8 cellular contexts compared by ENCODE assay signal in genomic region chr3:177345049-177345972, GRCh38.
DNase-seq lines count a peak whose midpoint lies in the region; ATAC-seq and TF ChIP-seq lines count a peak whose summit lies in the region.

No MANE protein-coding gene starts in this region.

- peak overlapping the region; percentile 22 for H3K4me3 Mint-ChIP-seq in activated CD8-positive, alpha-beta T cell treated with anti-CD3 and anti-CD28 coated beads, Interleukin-2, amount 10 ng/mL, durations not matched to agents 7 days and 5 days
- peak overlapping the region; percentile 21 for H3K4me3 Mint-ChIP-seq in endodermal cell
- no peak overlapping the region for H3K4me3 Mint-ChIP-seq in mesothelial cell of epicardium

- ATAC-seq in HG03135 (IDR thresholded peaks at IDR 0.05; ENCODE audit: unreplicated experiment): peak; percentile 80
- ATAC-seq in activated CD8-positive, alpha-beta T cell treated with anti-CD3 and anti-CD28 coated beads, Interleukin-2, amount 10 ng/mL, durations not matched to agents 7 days and 5 days: peak; percentile 95

- H3K27me3 Mint-ChIP-seq in activated CD8-positive, alpha-beta T cell treated with anti-CD3 and anti-CD28 coated beads, Interleukin-2, amount 10 ng/mL, durations not matched to agents 7 days and 5 days (ENCODE audit: low read depth): no peaks in the 10 kb centered on the region
- peaks cover 18% of the 10 kb centered on the region for H3K27me3 Mint-ChIP-seq in endodermal cell (ENCODE audit: insufficient read depth)
- no peaks in the 10 kb centered on the region for H3K27me3 Mint-ChIP-seq in mesothelial cell of epicardium (ENCODE audit: low read depth)

- POLR2A ChIA-PET in activated CD8-positive, alpha-beta T cell treated with anti-CD3 and anti-CD28 coated beads, Interleukin-2, amount 10 ng/mL, durations not matched to agents 7 days and 5 days (lab: Charles Lee): interaction anchor here (1.2 to 1.8 kb wide), 4 partner anchors 13 to 149 kb away, joined by 4 to 7 read pairs (median 6); partner anchors contain the start of gene TBL1XR1

- WGBS in endodermal cell (ENCODE audit: insufficient coverage in 1 of 2, insufficient read length in 1 of 2), 2 experiments: 18 to 26% methylated on average over 5 to 12 of the region's 12 CpGs

- no peaks in the 10 kb centered on the region for H3K9me3 Mint-ChIP-seq in activated CD8-positive, alpha-beta T cell treated with anti-CD3 and anti-CD28 coated beads, Interleukin-2, amount 10 ng/mL, durations not matched to agents 7 days and 5 days (ENCODE audit: insufficient read depth)
- H3K9me3 Mint-ChIP-seq in endodermal cell: no peaks in the 10 kb centered on the region
- no peaks in the 10 kb centered on the region for H3K9me3 Mint-ChIP-seq in mesothelial cell of epicardium

- no peaks in the 10 kb centered on the region for H3K9me3 ChIP-seq in endodermal cell (ENCODE audit: control insufficient read depth, low read length)

- H3K27ac ChIP-seq in endodermal cell (ENCODE audit: low read depth, low read length): peak overlapping the region; percentile 1

- CTCF ChIA-PET in activated CD8-positive, alpha-beta T cell treated with anti-CD3 and anti-CD28 coated beads, Interleukin-2, amount 10 ng/mL, durations not matched to agents 7 days and 5 days (lab: Charles Lee): interaction anchor here (0.8 to 2.0 kb wide), 7 partner anchors 8 to 294 kb away, joined by 3 to 17 read pairs (median 3); no protein-coding TSS in a partner anchor

- no peaks in the 10 kb centered on the region for H3K27me3 ChIP-seq in endodermal cell (ENCODE audit: control insufficient read depth, insufficient read depth, low read length, poor library complexity, severe bottlenecking)

- no peaks in the 10 kb centered on the region for H3K36me3 ChIP-seq in endodermal cell (ENCODE audit: control insufficient read depth, insufficient read depth, low read length)

- DNase-seq in stimulated activated naive CD4-positive, alpha-beta T cell treated with Interleukin-2 at 50 U/mL for 16 hours (lab: John Stamatoyannopoulos, UW): peak; percentile 62
- DNase-seq in stimulated activated naive CD4-positive, alpha-beta T cell (lab: John Stamatoyannopoulos, UW): no peak
- DNase-seq in NCI-H82 treated with DMSO at 0.1 percent for 48 hours (lab: John Stamatoyannopoulos, UW; ENCODE audit: unreplicated experiment) (peak; percentile 48), endodermal cell (peak; percentile 86), mesothelial cell of epicardium (ENCODE audit: low spot score in 2 of 2, unreplicated experiment in 2 of 2) (peak in 1 of 2 experiments; percentile 59)
- DNase-seq in activated CD8-positive, alpha-beta T cell treated with anti-CD3 and anti-CD28 coated beads, Interleukin-2, amount 10 ng/mL, durations not matched to agents 7 days and 5 days: peak; percentile 78
- peak; percentile 24 to 49 for DNase-seq in stimulated activated CD8-positive, alpha-beta memory T cell treated with anti-CD3 and anti-CD28 coated beads, Interleukin-4, amount 100 ng/mL, for 4 hours (ENCODE audit: low read depth in 2 of 2, low spot score in 1 of 2)

- peaks cover 28% of the 10 kb centered on the region for H3K4me1 ChIP-seq in endodermal cell (ENCODE audit: control insufficient read depth, insufficient read depth, low read length)

- H3K4me3 ChIP-seq in endodermal cell (ENCODE audit: low read length): no peak overlapping the region

- no peaks in the 10 kb centered on the region for H3K36me3 Mint-ChIP-seq in activated CD8-positive, alpha-beta T cell treated with anti-CD3 and anti-CD28 coated beads, Interleukin-2, amount 10 ng/mL, durations not matched to agents 7 days and 5 days (ENCODE audit: low read depth)
- H3K36me3 Mint-ChIP-seq in endodermal cell (ENCODE audit: low read depth) (no peaks in the 10 kb centered on the region), mesothelial cell of epicardium (no peaks in the 10 kb centered on the region)

- H3K27ac Mint-ChIP-seq in activated CD8-positive, alpha-beta T cell treated with anti-CD3 and anti-CD28 coated beads, Interleukin-2, amount 10 ng/mL, durations not matched to agents 7 days and 5 days: peak overlapping the region; percentile 84
- H3K27ac Mint-ChIP-seq in endodermal cell (peak overlapping the region; percentile 92), mesothelial cell of epicardium (peak overlapping the region; percentile 95)

- H3K4me1 Mint-ChIP-seq in activated CD8-positive, alpha-beta T cell treated with anti-CD3 and anti-CD28 coated beads, Interleukin-2, amount 10 ng/mL, durations not matched to agents 7 days and 5 days (ENCODE audit: low read depth): peaks cover 27% of the 10 kb centered on the region
- peaks cover 63% of the 10 kb centered on the region for H3K4me1 Mint-ChIP-seq in endodermal cell
- peaks cover 47% of the 10 kb centered on the region for H3K4me1 Mint-ChIP-seq in mesothelial cell of epicardium

- H3K9ac ChIP-seq in endodermal cell (ENCODE audit: extremely low read depth, low read length, poor library complexity, severe bottlenecking): peak overlapping the region; percentile 16

- TF ChIP-seq CTCF in endodermal cell (conservative IDR thresholded peaks at IDR 0.05): no peak
- TF ChIP-seq CTCF in mesothelial cell of epicardium (IDR thresholded peaks at IDR 0.05; ENCODE audit: unreplicated experiment): no peak

Comparison
In these comparisons a context has a peak if more than half of its experiments do, and no peak if none do; other contexts are left out.
1. DNase-seq: peak in stimulated activated naive CD4-positive, alpha-beta T cell treated with Interleukin-2 at 50 U/mL for 16 hours (single experiment), NCI-H82 treated with DMSO at 0.1 percent for 48 hours (single experiment), activated CD8-positive, alpha-beta T cell treated with anti-CD3 and anti-CD28 coated beads, Interleukin-2, amount 10 ng/mL, durations not matched to agents 7 days and 5 days (single experiment), endodermal cell (single experiment) and stimulated activated CD8-positive, alpha-beta memory T cell treated with anti-CD3 and anti-CD28 coated beads, Interleukin-4, amount 100 ng/mL, for 4 hours (2 of 2); none in stimulated activated naive CD4-positive, alpha-beta T cell (0 of 6).
2. Peak in every context shown above with its lines, with median percentiles within 50 percentile points of each other: H3K27ac Mint-ChIP-seq.